Comparison of ENCODE assay signal across 1 cellular context in the genomic region with DNA sequence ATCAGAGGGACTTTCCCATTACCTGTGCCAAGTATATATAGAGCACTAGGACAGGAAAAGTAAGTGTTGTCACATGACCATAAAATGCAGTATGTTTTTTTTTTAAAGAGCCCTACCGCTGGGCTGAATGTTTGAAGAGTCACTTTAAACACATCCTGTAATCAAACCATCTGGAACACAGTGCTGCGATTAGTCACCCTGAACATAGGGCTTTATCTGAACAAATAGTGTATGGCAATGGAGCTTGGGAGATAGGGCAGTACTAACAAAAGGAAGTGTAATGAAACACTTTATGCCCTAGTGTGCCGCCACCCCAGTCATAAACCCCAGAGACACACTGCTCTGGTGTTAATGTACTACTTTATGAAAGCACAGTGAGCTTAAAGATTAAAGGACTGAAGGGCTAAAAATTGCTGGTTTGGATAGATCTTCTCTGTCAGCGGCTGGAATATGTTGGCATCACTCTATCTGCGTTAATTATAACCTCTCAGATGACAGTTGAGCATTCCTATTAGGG.
TF ChIP-seq lines count a peak whose summit lies in the region.

No MANE protein-coding gene starts in this region.

TF ChIP-seq in K562, 482 proteins besides CTCF, POLR2A, EP300 and RAD21 (continued from another document and continues in another):
- TF ChIP-seq HOXB6 (CRISPR knock-in tag; IDR thresholded peaks at IDR 0.05; ENCODE audit: borderline replicate concordance): no peak
- no peak for TF ChIP-seq ZNF780A (CRISPR knock-in tag; IDR thresholded peaks at IDR 0.05)
- no peak for TF ChIP-seq ZNF436 (CRISPR knock-in tag; IDR thresholded peaks at IDR 0.05)
- TF ChIP-seq KDM1A (IDR thresholded peaks at IDR 0.05): peak; percentile 72 to 79; a peak in 3 of 4 replicates
- no peak for TF ChIP-seq RFX7 (CRISPR knock-in tag; IDR thresholded peaks at IDR 0.05)
- TF ChIP-seq RHOXF2B (CRISPR knock-in tag; conservative IDR thresholded peaks at IDR 0.05): no peak
- TF ChIP-seq, protein P1, sequence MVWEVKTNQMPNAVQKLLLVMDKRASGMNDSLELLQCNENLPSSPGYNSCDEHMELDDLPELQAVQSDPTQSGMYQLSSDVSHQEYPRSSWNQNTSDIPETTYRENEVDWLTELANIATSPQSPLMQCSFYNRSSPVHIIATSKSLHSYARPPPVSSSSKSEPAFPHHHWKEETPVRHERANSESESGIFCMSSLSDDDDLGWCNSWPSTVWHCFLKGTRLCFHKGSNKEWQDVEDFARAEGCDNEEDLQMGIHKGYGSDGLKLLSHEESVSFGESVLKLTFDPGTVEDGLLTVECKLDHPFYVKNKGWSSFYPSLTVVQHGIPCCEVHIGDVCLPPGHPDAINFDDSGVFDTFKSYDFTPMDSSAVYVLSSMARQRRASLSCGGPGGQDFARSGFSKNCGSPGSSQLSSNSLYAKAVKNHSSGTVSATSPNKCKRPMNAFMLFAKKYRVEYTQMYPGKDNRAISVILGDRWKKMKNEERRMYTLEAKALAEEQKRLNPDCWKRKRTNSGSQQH (CRISPR knock-in tag; IDR thresholded peaks at IDR 0.05): no peak
- peak; percentile 79 to 81; a peak in 3 of 4 replicates for TF ChIP-seq ARNT (IDR thresholded peaks at IDR 0.05)
- no peak for TF ChIP-seq HMG20A (CRISPR knock-in tag; conservative IDR thresholded peaks at IDR 0.05)
- TF ChIP-seq ZNF324 (CRISPR knock-in tag; IDR thresholded peaks at IDR 0.05): no peak
- TF ChIP-seq SIX5 (IDR thresholded peaks at IDR 0.05; ENCODE audit: borderline replicate concordance in 1 of 2, insufficient read depth in 1 of 2, low read depth in 1 of 2, low read length in 2 of 2): no peak
- TF ChIP-seq THRAP3 (IDR thresholded peaks at IDR 0.05; ENCODE audit: borderline replicate concordance): no peak
- no peak for TF ChIP-seq FOXP1 (CRISPR knock-in tag; IDR thresholded peaks at IDR 0.05)
- no peak for TF ChIP-seq BRF1 (IDR thresholded peaks at IDR 0.05; ENCODE audit: borderline replicate concordance, extremely low read depth, insufficient read length)
- TF ChIP-seq RCOR1 (IDR thresholded peaks at IDR 0.05; ENCODE audit: borderline replicate concordance in 1 of 2, low read depth in 2 of 2, low read length in 2 of 2): peak in 1 of 2 experiments; percentile 95; a peak in 3 of 4 replicates
- no peak for TF ChIP-seq BRD9 (IDR thresholded peaks at IDR 0.05; ENCODE audit: low read depth, partially characterized antibody)
- TF ChIP-seq NONO (IDR thresholded peaks at IDR 0.05; ENCODE audit: low read depth in 2 of 2, low read length in 1 of 2): no peak
- TF ChIP-seq, protein P2, sequence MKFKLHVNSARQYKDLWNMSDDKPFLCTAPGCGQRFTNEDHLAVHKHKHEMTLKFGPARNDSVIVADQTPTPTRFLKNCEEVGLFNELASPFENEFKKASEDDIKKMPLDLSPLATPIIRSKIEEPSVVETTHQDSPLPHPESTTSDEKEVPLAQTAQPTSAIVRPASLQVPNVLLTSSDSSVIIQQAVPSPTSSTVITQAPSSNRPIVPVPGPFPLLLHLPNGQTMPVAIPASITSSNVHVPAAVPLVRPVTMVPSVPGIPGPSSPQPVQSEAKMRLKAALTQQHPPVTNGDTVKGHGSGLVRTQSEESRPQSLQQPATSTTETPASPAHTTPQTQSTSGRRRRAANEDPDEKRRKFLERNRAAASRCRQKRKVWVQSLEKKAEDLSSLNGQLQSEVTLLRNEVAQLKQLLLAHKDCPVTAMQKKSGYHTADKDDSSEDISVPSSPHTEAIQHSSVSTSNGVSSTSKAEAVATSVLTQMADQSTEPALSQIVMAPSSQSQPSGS (CRISPR knock-in tag; IDR thresholded peaks at IDR 0.05): no peak
- TF ChIP-seq, protein P3, sequence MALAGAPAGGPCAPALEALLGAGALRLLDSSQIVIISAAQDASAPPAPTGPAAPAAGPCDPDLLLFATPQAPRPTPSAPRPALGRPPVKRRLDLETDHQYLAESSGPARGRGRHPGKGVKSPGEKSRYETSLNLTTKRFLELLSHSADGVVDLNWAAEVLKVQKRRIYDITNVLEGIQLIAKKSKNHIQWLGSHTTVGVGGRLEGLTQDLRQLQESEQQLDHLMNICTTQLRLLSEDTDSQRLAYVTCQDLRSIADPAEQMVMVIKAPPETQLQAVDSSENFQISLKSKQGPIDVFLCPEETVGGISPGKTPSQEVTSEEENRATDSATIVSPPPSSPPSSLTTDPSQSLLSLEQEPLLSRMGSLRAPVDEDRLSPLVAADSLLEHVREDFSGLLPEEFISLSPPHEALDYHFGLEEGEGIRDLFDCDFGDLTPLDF (CRISPR knock-in tag; IDR thresholded peaks at IDR 0.05): no peak
- no peak for TF ChIP-seq SRSF1 (IDR thresholded peaks at IDR 0.05; ENCODE audit: low read depth, low read length)
- TF ChIP-seq, protein P4, sequence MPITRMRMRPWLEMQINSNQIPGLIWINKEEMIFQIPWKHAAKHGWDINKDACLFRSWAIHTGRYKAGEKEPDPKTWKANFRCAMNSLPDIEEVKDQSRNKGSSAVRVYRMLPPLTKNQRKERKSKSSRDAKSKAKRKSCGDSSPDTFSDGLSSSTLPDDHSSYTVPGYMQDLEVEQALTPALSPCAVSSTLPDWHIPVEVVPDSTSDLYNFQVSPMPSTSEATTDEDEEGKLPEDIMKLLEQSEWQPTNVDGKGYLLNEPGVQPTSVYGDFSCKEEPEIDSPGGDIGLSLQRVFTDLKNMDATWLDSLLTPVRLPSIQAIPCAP (CRISPR knock-in tag; IDR thresholded peaks at IDR 0.05; ENCODE audit: borderline replicate concordance): no peak
- TF ChIP-seq, protein P5, sequence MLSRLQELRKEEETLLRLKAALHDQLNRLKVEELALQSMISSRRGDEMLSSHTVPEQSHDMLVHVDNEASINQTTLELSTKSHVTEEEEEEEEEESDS (CRISPR knock-in tag; IDR thresholded peaks at IDR 0.05): no peak
- no peak for TF ChIP-seq ADNP (tag; IDR thresholded peaks at IDR 0.05)
- peak in 1 of 2 experiments; percentile 28; a peak in 1 of 3 replicates for TF ChIP-seq CBX3 (IDR thresholded peaks at IDR 0.05; ENCODE audit: borderline replicate concordance in 1 of 2, low read length in 2 of 2)
- peak; percentile 12; the same call in 1 of the 2 replicates for TF ChIP-seq ESRRA (IDR thresholded peaks at IDR 0.05; ENCODE audit: borderline replicate concordance, low read depth)
- TF ChIP-seq FOXM1 (IDR thresholded peaks at IDR 0.05; ENCODE audit: low read depth): peak; percentile 87
- no peak for TF ChIP-seq FOXM1 (CRISPR knock-in tag; IDR thresholded peaks at IDR 0.05; ENCODE audit: low read depth)
- no peak for TF ChIP-seq TCFL5 (CRISPR knock-in tag; conservative IDR thresholded peaks at IDR 0.05)
- peak; percentile 47 for TF ChIP-seq HMGN3 (IDR thresholded peaks at IDR 0.05; ENCODE audit: borderline replicate concordance, extremely low read depth, insufficient read length, low read depth, low read length)
- TF ChIP-seq ZNF696 (CRISPR knock-in tag; conservative IDR thresholded peaks at IDR 0.05): no peak
- no peak for TF ChIP-seq MCM7 (IDR thresholded peaks at IDR 0.05)
- TF ChIP-seq, protein P6, sequence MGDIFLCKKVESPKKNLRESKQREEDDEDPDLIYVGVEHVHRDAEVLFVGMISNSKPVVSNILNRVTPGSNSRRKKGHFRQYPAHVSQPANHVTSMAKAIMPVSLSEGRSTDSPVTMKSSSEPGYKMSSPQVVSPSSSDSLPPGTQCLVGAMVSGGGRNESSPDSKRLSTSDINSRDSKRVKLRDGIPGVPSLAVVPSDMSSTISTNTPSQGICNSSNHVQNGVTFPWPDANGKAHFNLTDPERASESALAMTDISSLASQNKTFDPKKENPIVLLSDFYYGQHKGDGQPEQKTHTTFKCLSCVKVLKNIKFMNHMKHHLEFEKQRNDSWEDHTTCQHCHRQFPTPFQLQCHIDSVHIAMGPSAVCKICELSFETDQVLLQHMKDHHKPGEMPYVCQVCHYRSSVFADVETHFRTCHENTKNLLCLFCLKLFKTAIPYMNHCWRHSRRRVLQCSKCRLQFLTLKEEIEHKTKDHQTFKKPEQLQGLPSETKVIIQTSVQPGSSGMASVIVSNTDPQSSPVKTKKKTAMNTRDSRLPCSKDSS (IDR thresholded peaks at IDR 0.05; ENCODE audit: low read depth, partially characterized antibody): no peak
- no peak for TF ChIP-seq NCOA2 (IDR thresholded peaks at IDR 0.05; ENCODE audit: partially characterized antibody in 2 of 2)
- no peak for TF ChIP-seq ZNF239 (CRISPR knock-in tag; IDR thresholded peaks at IDR 0.05)
- TF ChIP-seq, protein P7, sequence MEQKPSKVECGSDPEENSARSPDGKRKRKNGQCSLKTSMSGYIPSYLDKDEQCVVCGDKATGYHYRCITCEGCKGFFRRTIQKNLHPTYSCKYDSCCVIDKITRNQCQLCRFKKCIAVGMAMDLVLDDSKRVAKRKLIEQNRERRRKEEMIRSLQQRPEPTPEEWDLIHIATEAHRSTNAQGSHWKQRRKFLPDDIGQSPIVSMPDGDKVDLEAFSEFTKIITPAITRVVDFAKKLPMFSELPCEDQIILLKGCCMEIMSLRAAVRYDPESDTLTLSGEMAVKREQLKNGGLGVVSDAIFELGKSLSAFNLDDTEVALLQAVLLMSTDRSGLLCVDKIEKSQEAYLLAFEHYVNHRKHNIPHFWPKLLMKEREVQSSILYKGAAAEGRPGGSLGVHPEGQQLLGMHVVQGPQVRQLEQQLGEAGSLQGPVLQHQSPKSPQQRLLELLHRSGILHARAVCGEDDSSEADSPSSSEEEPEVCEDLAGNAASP (IDR thresholded peaks at IDR 0.05): no peak
- no peak for TF ChIP-seq SMARCA5 (IDR thresholded peaks at IDR 0.05)
- no peak for TF ChIP-seq XRCC4 (IDR thresholded peaks at IDR 0.05; ENCODE audit: extremely low read depth, insufficient read depth, insufficient read length)
- no peak for TF ChIP-seq HNRNPK (IDR thresholded peaks at IDR 0.05; ENCODE audit: low read depth, low read length, poor library complexity, severe bottlenecking)
- TF ChIP-seq, protein P8, sequence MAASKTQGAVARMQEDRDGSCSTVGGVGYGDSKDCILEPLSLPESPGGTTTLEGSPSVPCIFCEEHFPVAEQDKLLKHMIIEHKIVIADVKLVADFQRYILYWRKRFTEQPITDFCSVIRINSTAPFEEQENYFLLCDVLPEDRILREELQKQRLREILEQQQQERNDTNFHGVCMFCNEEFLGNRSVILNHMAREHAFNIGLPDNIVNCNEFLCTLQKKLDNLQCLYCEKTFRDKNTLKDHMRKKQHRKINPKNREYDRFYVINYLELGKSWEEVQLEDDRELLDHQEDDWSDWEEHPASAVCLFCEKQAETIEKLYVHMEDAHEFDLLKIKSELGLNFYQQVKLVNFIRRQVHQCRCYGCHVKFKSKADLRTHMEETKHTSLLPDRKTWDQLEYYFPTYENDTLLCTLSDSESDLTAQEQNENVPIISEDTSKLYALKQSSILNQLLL (CRISPR knock-in tag; IDR thresholded peaks at IDR 0.05; ENCODE audit: borderline replicate concordance): no peak
- TF ChIP-seq CC2D1A (IDR thresholded peaks at IDR 0.05): peak; percentile 79
- no peak for TF ChIP-seq RFX5 (IDR thresholded peaks at IDR 0.05; ENCODE audit: low read depth, low read length)
- no peak for TF ChIP-seq NFYB (IDR thresholded peaks at IDR 0.05; ENCODE audit: extremely low read depth, insufficient read length)
- TF ChIP-seq JUNB (CRISPR knock-in tag; conservative IDR thresholded peaks at IDR 0.05): no peak
- no peak for TF ChIP-seq EP400 (IDR thresholded peaks at IDR 0.05)
- no peak for TF ChIP-seq PCBP1 (IDR thresholded peaks at IDR 0.05; ENCODE audit: low read depth, low read length, poor library complexity, severe bottlenecking)
- TF ChIP-seq, protein P9, sequence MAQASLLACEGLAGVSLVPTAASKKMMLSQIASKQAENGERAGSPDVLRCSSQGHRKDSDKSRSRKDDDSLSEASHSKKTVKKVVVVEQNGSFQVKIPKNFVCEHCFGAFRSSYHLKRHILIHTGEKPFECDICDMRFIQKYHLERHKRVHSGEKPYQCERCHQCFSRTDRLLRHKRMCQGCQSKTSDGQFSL (CRISPR knock-in tag; IDR thresholded peaks at IDR 0.05): no peak
- TF ChIP-seq, protein P9 (tag; IDR thresholded peaks at IDR 0.05): no peak
- TF ChIP-seq POLR2G (IDR thresholded peaks at IDR 0.05; ENCODE audit: low read depth, low read length): no peak
- no peak for TF ChIP-seq ASH1L (IDR thresholded peaks at IDR 0.05; ENCODE audit: borderline replicate concordance, low read depth, partially characterized antibody)
- TF ChIP-seq, protein P10, sequence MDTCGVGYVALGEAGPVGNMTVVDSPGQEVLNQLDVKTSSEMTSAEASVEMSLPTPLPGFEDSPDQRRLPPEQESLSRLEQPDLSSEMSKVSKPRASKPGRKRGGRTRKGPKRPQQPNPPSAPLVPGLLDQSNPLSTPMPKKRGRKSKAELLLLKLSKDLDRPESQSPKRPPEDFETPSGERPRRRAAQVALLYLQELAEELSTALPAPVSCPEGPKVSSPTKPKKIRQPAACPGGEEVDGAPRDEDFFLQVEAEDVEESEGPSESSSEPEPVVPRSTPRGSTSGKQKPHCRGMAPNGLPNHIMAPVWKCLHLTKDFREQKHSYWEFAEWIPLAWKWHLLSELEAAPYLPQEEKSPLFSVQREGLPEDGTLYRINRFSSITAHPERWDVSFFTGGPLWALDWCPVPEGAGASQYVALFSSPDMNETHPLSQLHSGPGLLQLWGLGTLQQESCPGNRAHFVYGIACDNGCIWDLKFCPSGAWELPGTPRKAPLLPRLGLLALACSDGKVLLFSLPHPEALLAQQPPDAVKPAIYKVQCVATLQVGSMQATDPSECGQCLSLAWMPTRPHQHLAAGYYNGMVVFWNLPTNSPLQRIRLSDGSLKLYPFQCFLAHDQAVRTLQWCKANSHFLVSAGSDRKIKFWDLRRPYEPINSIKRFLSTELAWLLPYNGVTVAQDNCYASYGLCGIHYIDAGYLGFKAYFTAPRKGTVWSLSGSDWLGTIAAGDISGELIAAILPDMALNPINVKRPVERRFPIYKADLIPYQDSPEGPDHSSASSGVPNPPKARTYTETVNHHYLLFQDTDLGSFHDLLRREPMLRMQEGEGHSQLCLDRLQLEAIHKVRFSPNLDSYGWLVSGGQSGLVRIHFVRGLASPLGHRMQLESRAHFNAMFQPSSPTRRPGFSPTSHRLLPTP (IDR thresholded peaks at IDR 0.05; ENCODE audit: borderline replicate concordance, extremely low read depth, insufficient read length): no peak
- TF ChIP-seq NR2C2 (CRISPR knock-in tag; IDR thresholded peaks at IDR 0.05): no peak
- peak; percentile 51; the same call in 1 of the 2 replicates for TF ChIP-seq NR2C2 (tag; IDR thresholded peaks at IDR 0.05)
- TF ChIP-seq TCF7 (IDR thresholded peaks at IDR 0.05; ENCODE audit: borderline replicate concordance): no peak
- TF ChIP-seq NUFIP1 (IDR thresholded peaks at IDR 0.05; ENCODE audit: partially characterized antibody): no peak
